14 cellular contexts compared by ENCODE assay signal in genomic region chr21:39556176-39556575, GRCh38. TPM values are rescaled to one million over a fixed set of nuclear protein-coding genes. Genes with fewer than 3 reads are reported as not detected.
DNase-seq lines count a peak whose midpoint lies in the region; ATAC-seq and TF ChIP-seq lines count a peak whose summit lies in the region.
"Had no signal": no experiment of that assay in that cellular context is flagged by ENCODE, and none has a peak within 500 bp of the region (broad histone marks: within the 10 kb centered on the region; RNA-seq: fewer than 3 reads in every experiment).

No MANE protein-coding gene starts in this region.

- H3K56ac ChIP-seq in mesendoderm (ENCODE audit: low read length) = no peak overlapping the region

- peaks cover 0 to 3% (median 0%) of the 10 kb centered on the region in 4 donors for H3K9me3 ChIP-seq in sigmoid colon
- H3K9me3 ChIP-seq: colonic mucosa, esophagus squamous epithelium, prostate gland had no signal

- peaks cover 2% of the 10 kb centered on the region for H3K27me3 Mint-ChIP-seq in progenitor cell of endocrine pancreas

- H2BK15ac ChIP-seq in mesendoderm (replicated peaks; ENCODE audit: low read depth) = no peak overlapping the region

- H3K9ac ChIP-seq in mesendoderm (ENCODE audit: low read length) = no peak overlapping the region
- H3K9ac ChIP-seq: GM23248 had no signal

- H3K4me3 ChIP-seq in mesendoderm (ENCODE audit: low read length) = no peak overlapping the region
- no peak overlapping the region for H3K4me3 ChIP-seq in sigmoid colon
- H3K4me3 ChIP-seq: colonic mucosa, esophagus squamous epithelium, GM12878, GM23248, prostate gland had no signal

- H3K27ac Mint-ChIP-seq in progenitor cell of endocrine pancreas = no peak overlapping the region

- peaks cover 3% of the 10 kb centered on the region for H3K4me1 Mint-ChIP-seq in progenitor cell of endocrine pancreas (ENCODE audit: low read depth)

- no peak overlapping the region for H2BK120ac ChIP-seq in mesendoderm (ENCODE audit: low read depth, low read length)

- H3K4ac ChIP-seq in mesendoderm (ENCODE audit: low read depth, low read length) = no peak overlapping the region

- no CpG with 5 or more reads among the region's 4 CpGs for WGBS in mesendoderm (ENCODE audit: extremely low coverage, insufficient coverage, low lambda C conversion rate)
- WGBS in sigmoid colon, 2 donors = 85 to 91% methylated on average over 4 of the region's 4 CpGs

- TF ChIP-seq POLR2A in sigmoid colon (IDR thresholded peaks at IDR 0.05) = no peak

- no peak overlapping the region for H4K5ac ChIP-seq in mesendoderm (ENCODE audit: low read length)

- no peaks in the 10 kb centered on the region for H3K4me1 ChIP-seq in mesendoderm (ENCODE audit: control insufficient read depth, low read depth, low read length)
- no peaks in the 10 kb centered on the region for H3K4me1 ChIP-seq in sigmoid colon
- H3K4me1 ChIP-seq: colonic mucosa, esophagus squamous epithelium, prostate gland had no signal

- DNase-seq in DMS53 (lab: John Stamatoyannopoulos, UW) (peak; percentile 76), NCI-H1417 treated with DMSO at 0.1 percent for 48 hours (lab: John Stamatoyannopoulos, UW) (peak; percentile 75), SK-MEL-5 (ENCODE audit: low read depth, low spot score) (peak; percentile 32), mesendoderm (peak; percentile 62), progenitor cell of endocrine pancreas (ENCODE audit: low spot score, unreplicated experiment) (no peak), sigmoid colon (no peak)
- DNase-seq: colonic mucosa; esophagus squamous epithelium; GM23248; stimulated activated CD4-positive, alpha-beta T cell treated with anti-CD3 and anti-CD28 coated beads, Interleukin-2, amount 100 ng/mL, for 24 hours had no signal

- H2BK5ac ChIP-seq in mesendoderm (ENCODE audit: low read length) = no peak overlapping the region

- TF ChIP-seq CTCF in progenitor cell of endocrine pancreas (IDR thresholded peaks at IDR 0.05; ENCODE audit: unreplicated experiment) = no peak
- no peak for TF ChIP-seq CTCF in sigmoid colon (IDR thresholded peaks at IDR 0.05)

- no peaks in the 10 kb centered on the region for H3K36me3 Mint-ChIP-seq in progenitor cell of endocrine pancreas (ENCODE audit: insufficient read depth)

- H3K9me3 Mint-ChIP-seq in progenitor cell of endocrine pancreas (ENCODE audit: low read depth) = peaks cover 8% of the 10 kb centered on the region

- no peaks in the 10 kb centered on the region for H3K79me1 ChIP-seq in mesendoderm (ENCODE audit: low read length)

- H3K27me3 ChIP-seq in mesendoderm (ENCODE audit: insufficient read depth, low read length, poor library complexity) (no peaks in the 10 kb centered on the region), sigmoid colon (no peaks in the 10 kb centered on the region)
- H3K27me3 ChIP-seq: colonic mucosa, esophagus squamous epithelium had no signal

- H2AK5ac ChIP-seq in mesendoderm (ENCODE audit: low read length) = no peak overlapping the region

- in situ Hi-C loops in SK-MEL-5 (cut with HindIII; ENCODE audit: low pct_unique_long_range_greater_than_20kb, low sequenced_read_pairs) = no loop called here

- H3K36me3 ChIP-seq in mesendoderm (ENCODE audit: control insufficient read depth, insufficient read depth, low read length) = no peaks in the 10 kb centered on the region
- no peaks in the 10 kb centered on the region for H3K36me3 ChIP-seq in sigmoid colon
- H3K36me3 ChIP-seq: colonic mucosa, esophagus squamous epithelium, prostate gland had no signal

- no peaks in the 10 kb centered on the region for H3K79me2 ChIP-seq in mesendoderm (ENCODE audit: control insufficient read depth, insufficient read depth, low read length)

- TF ChIP-seq EP300 in sigmoid colon (IDR thresholded peaks at IDR 0.05) = no peak

- no peak overlapping the region for H4K8ac ChIP-seq in mesendoderm (ENCODE audit: low read depth, low read length)

- H3K4me2 ChIP-seq in mesendoderm (ENCODE audit: low read length) = no peak overlapping the region

- no peak overlapping the region for H3K18ac ChIP-seq in mesendoderm (ENCODE audit: low read length)

- ATAC-seq in GM21786 (IDR thresholded peaks at IDR 0.05; ENCODE audit: unreplicated experiment) (no peak), GM21423 (IDR thresholded peaks at IDR 0.05; ENCODE audit: unreplicated experiment) (no peak)
- ATAC-seq: GM12878 had no signal

- H3K4me3 Mint-ChIP-seq in progenitor cell of endocrine pancreas (ENCODE audit: low read depth) = no peak overlapping the region

- H3K27ac ChIP-seq in mesendoderm (ENCODE audit: low read depth, low read length) (no peak overlapping the region), sigmoid colon (no peak overlapping the region)
- H3K27ac ChIP-seq: colonic mucosa, esophagus squamous epithelium, GM23248, prostate gland had no signal

- intact Hi-C loops in sigmoid colon (cut with DNase I) = no loop called here

- no peak overlapping the region for H3K23ac ChIP-seq in mesendoderm (ENCODE audit: low read length)

RNA-seq across cellular contexts. Expression of gene B3GALT5, which starts 56.6 kb away (rescaled TPM):
- not detected in 2 replicates for total RNA-seq in SK-MEL-5 (2014; rRNA removed; shearing (Covaris generic))
- 2.6 TPM in 1 of 2 replicates, not detected in the other for polyA plus RNA-seq in SK-MEL-5 (2015; cell fraction: cytosol; rRNA removed)
- not detected in 2 replicates for polyA plus RNA-seq in SK-MEL-5 (2015; cell fraction: nucleus; rRNA removed)
- 4.1 TPM for polyA plus RNA-seq in mesendoderm (2013, experiment 1 of 2)
- 4.8 TPM for polyA plus RNA-seq in mesendoderm (2013, experiment 2 of 2)
- total RNA-seq in progenitor cell of endocrine pancreas (0.86 and 1.6 TPM in 2 replicates), sigmoid colon (1 to 10 TPM in 2 of 4 donors, under 1 TPM in 2; 0.36 to 1.4 (median 0.94) TPM)
- 10 to 100 TPM in 1 of 3 donors, 1 to 10 TPM in 2; 4.6 to 33.7 (median 9.6) TPM for polyA plus RNA-seq in sigmoid colon
- total RNA-seq: GM23248 had no signal
- polyA plus RNA-seq: GM23248 had no signal

Comparison
In these comparisons a context has a peak if more than half of its experiments do, and no peak if none do; other contexts are left out.
1. DNase-seq: peak in DMS53 (single experiment), NCI-H1417 treated with DMSO at 0.1 percent for 48 hours (single experiment), SK-MEL-5 (single experiment) and mesendoderm (single experiment); none in progenitor cell of endocrine pancreas (single experiment) and sigmoid colon (single experiment).